In genomic region chr7:149284343-149284742, GRCh38 we compare ENCODE assay signal across 10 cellular contexts. TPM values are rescaled to one million over a fixed set of nuclear protein-coding genes. Genes with fewer than 3 reads are reported as not detected.
DNase-seq lines count a peak whose midpoint lies in the region; ATAC-seq and TF ChIP-seq lines count a peak whose summit lies in the region.
"Had no signal": no experiment of that assay in that cellular context is flagged by ENCODE, and none has a peak within 500 bp of the region (broad histone marks: within the 10 kb centered on the region; RNA-seq: fewer than 3 reads in every experiment).

No MANE protein-coding gene starts in this region.

- H3K4me1 Mint-ChIP-seq in activated CD4-positive, alpha-beta T cell treated with anti-CD3 and anti-CD28 coated beads, Interleukin-2, amount 10 ng/mL, durations not matched to agents 24 days and 14 days = peaks cover 32% of the 10 kb centered on the region

- WGBS in heart left ventricle, 4 donors = 57 to 89% (median 79%) methylated on average over 3 of the region's 3 CpGs

- H3K27me3 Mint-ChIP-seq in activated CD4-positive, alpha-beta T cell treated with anti-CD3 and anti-CD28 coated beads, Interleukin-2, amount 10 ng/mL, durations not matched to agents 24 days and 14 days = no peaks in the 10 kb centered on the region

- ATAC-seq in HG03025 (IDR thresholded peaks at IDR 0.05; ENCODE audit: low FRiP score, unreplicated experiment) (peak; percentile 54), left lung (no peak), HG03521 (IDR thresholded peaks at IDR 0.05; ENCODE audit: unreplicated experiment) (no peak), GM21360 (IDR thresholded peaks at IDR 0.05; ENCODE audit: unreplicated experiment) (no peak), heart left ventricle (no peak), HG02623 (IDR thresholded peaks at IDR 0.05; ENCODE audit: unreplicated experiment) (no peak)

- peak; percentile 81 for DNase-seq in activated CD4-positive, alpha-beta T cell treated with anti-CD3 and anti-CD28 coated beads, Interleukin-2, amount 10 ng/mL, durations not matched to agents 24 days and 14 days
- DNase-seq in left lung (peak; percentile 28 to 29), heart left ventricle (no peak)

- peak overlapping the region; percentile 90 to 100 (median 97) for H3K4me2 ChIP-seq in BLaER1 treated with 17β-estradiol and CSF1 and Interleukin-3, amounts not matched to agents 10 nM and 100 nM

- peaks cover 0 to 17% (median 0%) of the 10 kb centered on the region in 11 experiments; a peak in 4 of 22 replicates for H3K27me3 ChIP-seq in BLaER1 treated with 17β-estradiol and CSF1 and Interleukin-3, amounts not matched to agents 10 nM and 100 nM
- H3K27me3 ChIP-seq in left lung (no peaks in the 10 kb centered on the region), heart left ventricle (no peaks in the 10 kb centered on the region)
- H3K27me3 ChIP-seq: breast epithelium had no signal

- H3K9me3 ChIP-seq in BLaER1 treated with 17β-estradiol and CSF1 and Interleukin-3, amounts not matched to agents 10 nM and 100 nM (replicated peaks in 1 of 11) = no peaks in the 10 kb centered on the region
- H3K9me3 ChIP-seq in left lung = no peaks in the 10 kb centered on the region
- H3K9me3 ChIP-seq in heart left ventricle = no peaks in the 10 kb centered on the region
- H3K9me3 ChIP-seq: breast epithelium, neutrophil had no signal

- peak overlapping the region; percentile 83 for H3K4me3 Mint-ChIP-seq in activated CD4-positive, alpha-beta T cell treated with anti-CD3 and anti-CD28 coated beads, Interleukin-2, amount 10 ng/mL, durations not matched to agents 24 days and 14 days

- peaks cover 15 to 35% (median 29%) of the 10 kb centered on the region in 10 experiments; a peak in 19 of 20 replicates for H3K4me1 ChIP-seq in BLaER1 treated with 17β-estradiol and CSF1 and Interleukin-3, amounts not matched to agents 10 nM and 100 nM
- H3K4me1 ChIP-seq in left lung (peaks cover 0 to 16% of the 10 kb centered on the region in 2 donors), heart left ventricle (peaks cover 0 to 19% (median 7%) of the 10 kb centered on the region in 12 donors)
- H3K4me1 ChIP-seq: breast epithelium had no signal

- peaks cover 22% of the 10 kb centered on the region for H3K36me3 Mint-ChIP-seq in activated CD4-positive, alpha-beta T cell treated with anti-CD3 and anti-CD28 coated beads, Interleukin-2, amount 10 ng/mL, durations not matched to agents 24 days and 14 days (ENCODE audit: low read depth)

- intact Hi-C loops in activated CD4-positive, alpha-beta T cell treated with anti-CD3 and anti-CD28 coated beads, Interleukin-2, amount 10 ng/mL, durations not matched to agents 24 days and 14 days (cut with micrococcal nuclease) = loop anchor here (2.0 to 10.0 kb wide), 3 partner anchors 22 to 340 kb away; partner anchors contain the start of genes ZNF282 and ZNF783
- intact Hi-C loops in left lung (cut with DNase I) (no loop called here), heart left ventricle (cut with DNase I) (loop anchor here in 2 of 10 donors (10.0 kb wide), 3 partner anchors 140 to 550 kb away; partner anchors contain the start of genes ZNF746 (in 1 of the 2) and ZNF862 (in 1 of the 2))

- H3K4me3 ChIP-seq in BLaER1 treated with 17β-estradiol and CSF1 and Interleukin-3, amounts not matched to agents 10 nM and 100 nM = peak overlapping the region in 4 of 10 experiments; percentile 53 to 64 (median 59); a peak in 4 of 20 replicates
- H3K4me3 ChIP-seq in left lung = no peak overlapping the region
- peak overlapping the region in 2 of 12 donors; percentile 67 to 90 for H3K4me3 ChIP-seq in heart left ventricle

- H3K27ac ChIP-seq in BLaER1 treated with 17β-estradiol and CSF1 and Interleukin-3, amounts not matched to agents 10 nM and 100 nM = no peak overlapping the region
- H3K27ac ChIP-seq in left lung = no peak overlapping the region
- H3K27ac ChIP-seq in heart left ventricle = peak overlapping the region in 1 of 12 donors; percentile 63
- H3K27ac ChIP-seq: neutrophil had no signal

- no peak for TF ChIP-seq POLR2A in heart left ventricle (IDR thresholded peaks at IDR 0.05)

- no peak for TF ChIP-seq CTCF in left lung (IDR thresholded peaks at IDR 0.05)
- TF ChIP-seq CTCF in heart left ventricle (IDR thresholded peaks at IDR 0.05) = no peak

- H3K36me3 ChIP-seq in BLaER1 treated with 17β-estradiol and CSF1 and Interleukin-3, amounts not matched to agents 10 nM and 100 nM = peaks cover 5 to 37% (median 23%) of the 10 kb centered on the region in 11 experiments; a peak in 19 of 22 replicates
- H3K36me3 ChIP-seq in left lung = peaks cover 0 to 26% of the 10 kb centered on the region in 2 donors
- H3K36me3 ChIP-seq in heart left ventricle = peaks cover 0 to 32% (median 9%) of the 10 kb centered on the region in 9 donors
- H3K36me3 ChIP-seq: neutrophil had no signal

- H3K9me3 Mint-ChIP-seq in activated CD4-positive, alpha-beta T cell treated with anti-CD3 and anti-CD28 coated beads, Interleukin-2, amount 10 ng/mL, durations not matched to agents 24 days and 14 days = no peaks in the 10 kb centered on the region

- no peak overlapping the region for H3K9ac ChIP-seq in BLaER1 treated with 17β-estradiol and CSF1 and Interleukin-3, amounts not matched to agents 10 nM and 100 nM

- H4K20me1 ChIP-seq in BLaER1 treated with 17β-estradiol and CSF1 and Interleukin-3, amounts not matched to agents 10 nM and 100 nM = peaks cover 0 to 23% (median 7%) of the 10 kb centered on the region in 11 experiments; a peak in 8 of 22 replicates

- peak overlapping the region; percentile 58 for H3K27ac Mint-ChIP-seq in activated CD4-positive, alpha-beta T cell treated with anti-CD3 and anti-CD28 coated beads, Interleukin-2, amount 10 ng/mL, durations not matched to agents 24 days and 14 days

RNA-seq across cellular contexts. Expression of gene ZNF783, which starts 22.3 kb away (rescaled TPM):
- 27.2 and 27.4 TPM in 2 replicates for total RNA-seq in activated CD4-positive, alpha-beta T cell treated with anti-CD3 and anti-CD28 coated beads, Interleukin-2, amount 10 ng/mL, durations not matched to agents 24 days and 14 days
- total RNA-seq in left lung (10 to 100 TPM; 11.5 to 12.0 TPM), heart left ventricle (1 to 10 TPM; 2.8 to 9.0 (median 3.4) TPM)
- 1 to 10 TPM; 3.0 to 3.3 TPM for polyA plus RNA-seq in heart left ventricle

RNA-seq across cellular contexts. Expression of gene ZNF212, which starts 44.9 kb away (rescaled TPM):
- total RNA-seq in activated CD4-positive, alpha-beta T cell treated with anti-CD3 and anti-CD28 coated beads, Interleukin-2, amount 10 ng/mL, durations not matched to agents 24 days and 14 days = 18.0 and 18.7 TPM in 2 replicates
- total RNA-seq in left lung (1 to 10 TPM; 7.4 to 9.0 TPM), heart left ventricle (1 to 10 TPM; 3.4 to 6.3 (median 4.3) TPM)
- polyA plus RNA-seq in heart left ventricle = 1 to 10 TPM; 3.9 to 4.9 TPM

Comparison
In these comparisons a context has a peak if more than half of its experiments do, and no peak if none do; other contexts are left out.
1. DNase-seq: peak in activated CD4-positive, alpha-beta T cell treated with anti-CD3 and anti-CD28 coated beads, Interleukin-2, amount 10 ng/mL, durations not matched to agents 24 days and 14 days (single experiment) and left lung (2 of 2); none in heart left ventricle (0 of 5).